8 cellular contexts compared by ENCODE assay signal in genomic region chr12:102061096-102061555, GRCh38. TPM values are rescaled to one million over a fixed set of nuclear protein-coding genes. Genes with fewer than 3 reads are reported as not detected.
A peak's percentile ranks its signal among the peaks of the same experiment; 100 is the strongest.
DNase-seq lines count a peak whose midpoint lies in the region; ATAC-seq, FAIRE-seq and TF ChIP-seq lines count a peak whose summit lies in the region.

No MANE protein-coding gene starts in this region.

- TF ChIP-seq RAD21 in liver (IDR thresholded peaks at IDR 0.05), result no peak

- no peak for TF ChIP-seq CTCF in GM12875 (IDR thresholded peaks at IDR 0.05; ENCODE audit: borderline replicate concordance, insufficient read depth, low read depth, low read length)
- no peak for TF ChIP-seq CTCF in bronchial epithelial cell (IDR thresholded peaks at IDR 0.05; ENCODE audit: insufficient read depth, low read length, severe bottlenecking)
- TF ChIP-seq CTCF in liver (IDR thresholded peaks at IDR 0.05; ENCODE audit: low read depth, low read length, missing input control), result no peak

- H3K36me3 ChIP-seq in MG63, result peaks cover 3% of the 10 kb centered on the region; the same call in 1 of the 2 replicates
- H3K36me3 ChIP-seq in bronchial epithelial cell (ENCODE audit: control insufficient read depth, insufficient read depth, low read length), result peaks cover 1% of the 10 kb centered on the region
- peaks cover 1 to 6% (median 3%) of the 10 kb centered on the region in 4 donors for H3K36me3 ChIP-seq in liver (ENCODE audit: control insufficient read depth in 4 of 4, insufficient read depth in 3 of 4, low read depth in 1 of 4, low read length in 3 of 4)
- no peaks in the 10 kb centered on the region for H3K36me3 ChIP-seq in thymus (ENCODE audit: control insufficient read depth, insufficient read depth)

- H3K4me3 ChIP-seq in GM12875 (ENCODE audit: low read depth, low read length), result peak overlapping the region; percentile 78
- peak overlapping the region; percentile 78 for H3K4me3 ChIP-seq in MG63
- peak overlapping the region; percentile 53 for H3K4me3 ChIP-seq in bronchial epithelial cell (ENCODE audit: low read depth, low read length)
- H3K4me3 ChIP-seq in liver (ENCODE audit: low read depth in 1 of 3, low read length in 3 of 3), result peak overlapping the region; percentile 84 to 97 (median 96)
- H3K4me3 ChIP-seq in thymus (ENCODE audit: low read length), result peak overlapping the region; percentile 73

- H3K4me1 ChIP-seq in liver (ENCODE audit: control insufficient read depth in 4 of 4, insufficient read depth in 4 of 4, low read length in 3 of 4), result peaks cover 0 to 10% (median 3%) of the 10 kb centered on the region in 4 donors
- peaks cover 7% of the 10 kb centered on the region for H3K4me1 ChIP-seq in thymus (ENCODE audit: control insufficient read depth, insufficient read depth, low read length)

- WGBS in liver, result 23% methylated on average over 9 of the region's 9 CpGs
- 11% methylated on average over 9 of the region's 9 CpGs for WGBS in thymus

- peak overlapping the region; percentile 83 to 91 for H3K9ac ChIP-seq in liver (ENCODE audit: low read depth in 1 of 2, low read length in 2 of 2)

- peak; percentile 41 for ATAC-seq in GM21786 (IDR thresholded peaks at IDR 0.05; ENCODE audit: unreplicated experiment)

- no peak for FAIRE-seq in bronchial epithelial cell (lab: Jason Lieb, UNC)

- DNase-seq in MG63 (no peak), bronchial epithelial cell (ENCODE audit: low read depth) (peak; percentile 60), Ammon's horn (ENCODE audit: low spot score) (no peak), COR-L47 (lab: John Stamatoyannopoulos, UW) (no peak)

- H3K27me3 ChIP-seq in MG63 (no peaks in the 10 kb centered on the region), bronchial epithelial cell (ENCODE audit: control insufficient read depth, insufficient read depth, low read length) (no peaks in the 10 kb centered on the region), liver (ENCODE audit: control insufficient read depth in 4 of 4, insufficient read depth in 4 of 4, low read length in 3 of 4) (no peaks in the 10 kb centered on the region), thymus (ENCODE audit: control insufficient read depth, insufficient read depth) (no peaks in the 10 kb centered on the region)

- no peaks in the 10 kb centered on the region for H3K9me3 ChIP-seq in MG63
- no peaks in the 10 kb centered on the region for H3K9me3 ChIP-seq in liver (ENCODE audit: control insufficient read depth in 4 of 4, low read length in 3 of 4)
- no peaks in the 10 kb centered on the region for H3K9me3 ChIP-seq in thymus (ENCODE audit: control insufficient read depth)

- peak overlapping the region; percentile 70 to 78 for H3K27ac ChIP-seq in liver (ENCODE audit: low read depth in 1 of 2, low read length in 2 of 2)
- peak overlapping the region; percentile 83 for H3K27ac ChIP-seq in thymus (ENCODE audit: low read depth)

TF ChIP-seq in liver, 16 proteins besides CTCF, POLR2A, EP300 and RAD21:
- TF ChIP-seq SP1 (IDR thresholded peaks at IDR 0.05) (no peak), RXRA (IDR thresholded peaks at IDR 0.05) (no peak), ZBTB33 (IDR thresholded peaks at IDR 0.05) (no peak), YY1 (IDR thresholded peaks at IDR 0.05) (no peak), HNF4A (conservative IDR thresholded peaks at IDR 0.05) (no peak), REST (IDR thresholded peaks at IDR 0.05) (no peak), ATF3 (IDR thresholded peaks at IDR 0.05) (no peak), FOXA2 (IDR thresholded peaks at IDR 0.05) (no peak), HNF4G (IDR thresholded peaks at IDR 0.05) (no peak), TAF1 (conservative IDR thresholded peaks at IDR 0.05) (no peak)

RNA-seq across cellular contexts. Expression of gene WASHC3, which starts 0.7 kb away (rescaled TPM):
- total RNA-seq in MG63 (2014; rRNA removed; shearing (Covaris generic); ENCODE audit: low replicate concordance), result 42.6 and 46.2 TPM in 2 replicates
- 37.1 and 80.0 TPM in 2 replicates for total RNA-seq in bronchial epithelial cell
- total RNA-seq in liver, result 10 to 100 TPM; 22.4 to 25.3 TPM
- polyA plus RNA-seq in liver, result 10 to 100 TPM; 26.4 to 51.4 TPM
- 74.0 TPM for polyA plus RNA-seq in thymus

RNA-seq across cellular contexts. Expression of gene NUP37, which starts 58.8 kb away (rescaled TPM):
- total RNA-seq in MG63 (2014; rRNA removed; shearing (Covaris generic); ENCODE audit: low replicate concordance), result 77.9 and 187 TPM in 2 replicates
- 19.2 and 35.5 TPM in 2 replicates for total RNA-seq in bronchial epithelial cell
- 10 to 100 TPM in 1 of 2 donors, 1 to 10 TPM in 1; 8.2 to 24.5 TPM for total RNA-seq in liver
- polyA plus RNA-seq in liver, result 1 to 10 TPM; 7.3 to 8.8 TPM
- 22.3 TPM for polyA plus RNA-seq in thymus

RNA-seq across cellular contexts. Expression of gene PARPBP, which starts 58.9 kb away (rescaled TPM):
- total RNA-seq in MG63 (2014; rRNA removed; shearing (Covaris generic); ENCODE audit: low replicate concordance), result 19.2 and 37.6 TPM in 2 replicates
- 0.90 and 1.8 TPM in 2 replicates for total RNA-seq in bronchial epithelial cell
- 10 to 100 TPM in 1 of 2 donors, under 1 TPM in 1; 0.33 to 24.9 TPM for total RNA-seq in liver
- polyA plus RNA-seq in liver, result under 1 TPM; 0.32 to 0.87 TPM
- polyA plus RNA-seq in thymus, result 6.6 TPM
